9 cellular contexts compared by ENCODE assay signal in the genomic region with DNA sequence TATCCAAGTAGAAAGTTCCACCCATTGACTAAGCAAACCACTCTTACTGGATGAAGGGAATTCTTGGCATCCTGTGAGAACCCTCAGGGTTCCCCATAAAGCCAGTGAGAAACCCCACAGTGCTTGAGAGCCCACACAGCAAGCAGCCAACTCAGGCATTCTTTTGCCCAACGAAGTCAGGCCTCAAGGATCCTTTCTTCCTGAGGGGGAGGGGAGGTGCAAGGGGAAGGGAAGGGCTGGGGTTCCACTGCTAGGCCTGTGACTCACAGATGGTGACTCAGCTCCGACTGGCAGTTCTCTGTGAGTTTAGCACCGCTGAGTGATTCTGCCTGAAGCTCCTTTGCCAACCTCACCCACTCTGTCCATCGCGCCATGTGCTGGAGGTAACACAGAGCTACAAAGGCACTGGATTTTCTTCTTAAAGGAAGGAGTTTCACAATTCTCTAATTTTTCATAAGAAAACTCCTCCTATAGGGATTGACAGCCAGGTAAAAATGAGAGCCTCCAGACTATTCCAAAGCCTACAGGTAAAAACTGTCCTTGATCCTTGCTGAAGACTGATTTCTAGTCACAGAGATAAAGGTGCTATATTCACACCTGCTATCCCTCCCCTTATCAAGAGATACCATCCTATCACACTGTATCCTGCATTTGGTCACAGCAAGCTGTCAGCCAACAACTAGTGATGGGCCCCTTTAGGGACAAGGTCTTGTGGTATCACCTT. TPM values are rescaled to one million over a fixed set of nuclear protein-coding genes. Genes with fewer than 3 reads are reported as not detected.
A peak's percentile ranks its signal among the peaks of the same experiment; 100 is the strongest.
DNase-seq lines count a peak whose midpoint lies in the region; ATAC-seq, FAIRE-seq and TF ChIP-seq lines count a peak whose summit lies in the region.
"Had no signal": no experiment of that assay in that cellular context is flagged by ENCODE, and none has a peak within 500 bp of the region (broad histone marks: within the 10 kb centered on the region; RNA-seq: fewer than 3 reads in every experiment).

No MANE protein-coding gene starts in this region.

- TF ChIP-seq EP300 in ovary (IDR thresholded peaks at IDR 0.05): no peak

- H3K27me3 ChIP-seq in SJSA1 (replicated peaks) (no peaks in the 10 kb centered on the region), ovary (no peaks in the 10 kb centered on the region), thoracic aorta (replicated peaks; ENCODE audit: insufficient read depth) (no peaks in the 10 kb centered on the region)

- no peak for TF ChIP-seq CTCF in ovary (IDR thresholded peaks at IDR 0.05)
- TF ChIP-seq CTCF in thoracic aorta (IDR thresholded peaks at IDR 0.05): no peak

- peak; percentile 73 for ATAC-seq in thoracic aorta (ENCODE audit: insufficient number of reproducible peaks, low FRiP score, low read depth)
- no peak for ATAC-seq in GM21423 (IDR thresholded peaks at IDR 0.05; ENCODE audit: unreplicated experiment)

- WGBS in ovary, 3 donors: 16 to 34% (median 31%) methylated on average over 5 of the region's 5 CpGs

- no peak overlapping the region for H3K4me3 ChIP-seq in SJSA1
- H3K4me3 ChIP-seq in ovary: no peak overlapping the region
- peak overlapping the region; percentile 34 for H3K4me3 ChIP-seq in thoracic aorta

- H3K9me3 ChIP-seq in SJSA1 (replicated peaks): no peaks in the 10 kb centered on the region
- H3K9me3 ChIP-seq in ovary: no peaks in the 10 kb centered on the region
- no peaks in the 10 kb centered on the region for H3K9me3 ChIP-seq in thoracic aorta

- H3K36me3 ChIP-seq in SJSA1 (peaks cover 94% of the 10 kb centered on the region), ovary (no peaks in the 10 kb centered on the region), thoracic aorta (peaks cover 49% of the 10 kb centered on the region)

- peak; percentile 64 for DNase-seq in H54 (ENCODE audit: insufficient read length, low spot score)
- DNase-seq in SJSA1 (ENCODE audit: low read depth in 1 of 2, low spot score in 2 of 2): peak; percentile 96 to 99
- DNase-seq in activated naive CD4-positive, alpha-beta T cell treated with Interleukin-2 at 50 U/mL for 16 hours: peak; percentile 85
- DNase-seq in glomerular visceral epithelial cell (ENCODE audit: extremely low spot score): peak; percentile 98
- DNase-seq in ovary: peak in 4 of 5 donors; percentile 54 to 73 (median 56)
- peak; percentile 95 for DNase-seq in thoracic aorta (ENCODE audit: low spot score)
- DNase-seq in NCI-H187 (lab: John Stamatoyannopoulos, UW): no peak

- peak overlapping the region; percentile 30 for H3K27ac ChIP-seq in SJSA1
- no peak overlapping the region for H3K27ac ChIP-seq in ovary
- H3K27ac ChIP-seq in thoracic aorta: peak overlapping the region; percentile 6 to 75
- H3K27ac ChIP-seq: parathyroid adenoma had no signal

- TF ChIP-seq POLR2A in H54 (IDR thresholded peaks at IDR 0.05; ENCODE audit: low read depth, low read length): no peak
- no peak for TF ChIP-seq POLR2A in ovary (IDR thresholded peaks at IDR 0.05)

- H3K4me1 ChIP-seq in SJSA1 (replicated peaks) (peaks cover 59% of the 10 kb centered on the region), ovary (ENCODE audit: insufficient read depth) (peaks cover 10% of the 10 kb centered on the region), thoracic aorta (ENCODE audit: control insufficient read depth in 1 of 2, low read depth in 2 of 2) (peaks cover 43 to 57% of the 10 kb centered on the region in 2 donors)

- peak; percentile 84 for FAIRE-seq in H54 (lab: Jason Lieb, UNC)

- intact Hi-C loops in ovary (cut with DNase I): no loop called here

RNA-seq across cellular contexts. Expression of a gene that starts 4.8 kb away (rescaled TPM):
- total RNA-seq in SJSA1 (2014; rRNA removed; shearing (Covaris generic)): 2,197 and 2,590 TPM in 2 replicates
- total RNA-seq in ovary (100 to 1,000 TPM; 158 to 569 (median 404) TPM), thoracic aorta (100 to 1,000 TPM; 570 to 767 TPM)
- polyA plus RNA-seq in ovary: 100 to 1,000 TPM; 215 to 481 TPM

RNA-seq across cellular contexts. Expression of a gene that starts 56.2 kb away (rescaled TPM):
- 15.7 and 25.4 TPM in 2 replicates for total RNA-seq in SJSA1 (2014; rRNA removed; shearing (Covaris generic))
- total RNA-seq in ovary (100 to 1,000 TPM in 5 of 7 donors, 10 to 100 TPM in 2; 62.8 to 119 (median 115) TPM), thoracic aorta (100 to 1,000 TPM; 144 to 174 TPM)
- 10 to 100 TPM; 36.7 to 69.3 TPM for polyA plus RNA-seq in ovary

Comparison
In these comparisons a context has a peak if more than half of its experiments do, and no peak if none do; other contexts are left out.
1. DNase-seq: peak in H54 (single experiment), SJSA1 (2 of 2), activated naive CD4-positive, alpha-beta T cell treated with Interleukin-2 at 50 U/mL for 16 hours (single experiment), glomerular visceral epithelial cell (single experiment), ovary (4 of 5) and thoracic aorta (single experiment); none in NCI-H187 (0 of 2).
2. H3K27ac ChIP-seq: peak in SJSA1 (single experiment) and thoracic aorta (2 of 2); none in ovary (0 of 2).